Comparison of ENCODE assay signal across 15 cellular contexts in genomic region chr1:216186816-216187215, GRCh38.
DNase-seq lines count a peak whose midpoint lies in the region; ATAC-seq, FAIRE-seq and TF ChIP-seq lines count a peak whose summit lies in the region.
"Had no signal": no experiment of that assay in that cellular context is flagged by ENCODE, and none has a peak within 500 bp of the region (broad histone marks: within the 10 kb centered on the region; RNA-seq: fewer than 3 reads in every experiment).

No MANE protein-coding gene starts in this region.

- H3K4me3 ChIP-seq in aorta (ENCODE audit: low read length in 2 of 2) = no peak overlapping the region
- H3K4me3 ChIP-seq: ascending aorta; BLaER1 treated with 17β-estradiol and CSF1 and Interleukin-3, amounts not matched to agents 10 nM and 100 nM had no signal

- peaks cover 5% of the 10 kb centered on the region for H3K9me3 Mint-ChIP-seq in activated naive CD4-positive, alpha-beta T cell treated with anti-CD3 and anti-CD28 coated beads, Interleukin-2, amount 10 ng/mL, durations not matched to agents 7 days and 5 days
- H3K9me3 Mint-ChIP-seq: HFFc6 had no signal

- no peak for TF ChIP-seq CTCF in D721Med (IDR thresholded peaks at IDR 0.05; ENCODE audit: insufficient read depth, missing control alignments)

- no peaks in the 10 kb centered on the region for H3K36me3 Mint-ChIP-seq in activated naive CD4-positive, alpha-beta T cell treated with anti-CD3 and anti-CD28 coated beads, Interleukin-2, amount 10 ng/mL, durations not matched to agents 7 days and 5 days

- H3K27me3 Mint-ChIP-seq in activated naive CD4-positive, alpha-beta T cell treated with anti-CD3 and anti-CD28 coated beads, Interleukin-2, amount 10 ng/mL, durations not matched to agents 7 days and 5 days = no peaks in the 10 kb centered on the region
- H3K27me3 Mint-ChIP-seq: naive thymus-derived CD4-positive, alpha-beta T cell had no signal

- H3K4me3 Mint-ChIP-seq in activated naive CD4-positive, alpha-beta T cell treated with anti-CD3 and anti-CD28 coated beads, Interleukin-2, amount 10 ng/mL, durations not matched to agents 7 days and 5 days = no peak overlapping the region
- H3K4me3 Mint-ChIP-seq: activated CD8-positive, alpha-beta T cell treated with anti-CD3 and anti-CD28 coated beads, Interleukin-2, amount 10 ng/mL, durations not matched to agents 7 days and 5 days; HFFc6; naive thymus-derived CD4-positive, alpha-beta T cell had no signal

- 55 to 60% methylated on average over 2 of the region's 2 CpGs for WGBS in aorta, 2 donors

- no peaks in the 10 kb centered on the region for H3K9me3 ChIP-seq in aorta (ENCODE audit: control insufficient read depth, low read length)
- H3K9me3 ChIP-seq: ascending aorta; BLaER1 treated with 17β-estradiol and CSF1 and Interleukin-3, amounts not matched to agents 10 nM and 100 nM had no signal

- H3K4me1 Mint-ChIP-seq in activated naive CD4-positive, alpha-beta T cell treated with anti-CD3 and anti-CD28 coated beads, Interleukin-2, amount 10 ng/mL, durations not matched to agents 7 days and 5 days = no peaks in the 10 kb centered on the region
- H3K4me1 Mint-ChIP-seq: naive thymus-derived CD4-positive, alpha-beta T cell had no signal

- intact Hi-C loops in aorta (cut with DNase I) = no loop called here

- H3K36me3 ChIP-seq in aorta (ENCODE audit: control insufficient read depth in 1 of 2, insufficient read depth in 2 of 2, low read length in 1 of 2) = no peaks in the 10 kb centered on the region
- H3K36me3 ChIP-seq: ascending aorta; BLaER1 treated with 17β-estradiol and CSF1 and Interleukin-3, amounts not matched to agents 10 nM and 100 nM; WERI-Rb-1 had no signal

- H3K27ac ChIP-seq in aorta (ENCODE audit: low read depth in 1 of 2, low read length in 2 of 2) = no peak overlapping the region
- H3K27ac ChIP-seq: ascending aorta; BLaER1 treated with 17β-estradiol and CSF1 and Interleukin-3, amounts not matched to agents 10 nM and 100 nM; WERI-Rb-1 had no signal

- ATAC-seq in HG03432 (IDR thresholded peaks at IDR 0.05; ENCODE audit: unreplicated experiment) (peak; percentile 43), aorta (ENCODE audit: low FRiP score) (no peak)
- ATAC-seq: activated CD8-positive, alpha-beta T cell treated with anti-CD3 and anti-CD28 coated beads, Interleukin-2, amount 10 ng/mL, durations not matched to agents 7 days and 5 days; naive thymus-derived CD4-positive, alpha-beta T cell had no signal

- FAIRE-seq in D721Med (lab: Jason Lieb, UNC) = peak; percentile 85
- no peak for FAIRE-seq in RCC 7860 (lab: Jason Lieb, UNC)

- H3K4me1 ChIP-seq in aorta (ENCODE audit: control insufficient read depth in 1 of 2, insufficient read depth in 2 of 2, low read length in 2 of 2) = no peaks in the 10 kb centered on the region
- H3K4me1 ChIP-seq: BLaER1 treated with 17β-estradiol and CSF1 and Interleukin-3, amounts not matched to agents 10 nM and 100 nM had no signal

- CTCF ChIA-PET in activated naive CD4-positive, alpha-beta T cell treated with anti-CD3 and anti-CD28 coated beads, Interleukin-2, amount 10 ng/mL, durations not matched to agents 7 days and 5 days (lab: Charles Lee) = no interaction called here

- DNase-seq in D721Med (ENCODE audit: insufficient read length, low spot score) (no peak), RCC 7860 (ENCODE audit: low spot score) (peak; percentile 25), glomerular visceral epithelial cell (ENCODE audit: extremely low spot score) (peak; percentile 51), aorta (no peak), activated T-cell treated with anti-CD3 and anti-CD28 coated beads for 4 hours (no peak)
- no peak for DNase-seq in activated effector memory CD4-positive, alpha-beta T cell treated with Interleukin-2 at 50 U/mL for 16 hours
- no peak for DNase-seq in activated naive CD4-positive, alpha-beta T cell treated with anti-CD3 and anti-CD28 coated beads, Interleukin-2, amount 10 ng/mL, durations not matched to agents 7 days and 5 days
- DNase-seq: activated CD8-positive, alpha-beta T cell treated with anti-CD3 and anti-CD28 coated beads, Interleukin-2, amount 10 ng/mL, durations not matched to agents 7 days and 5 days; HFFc6; naive thymus-derived CD4-positive, alpha-beta T cell; NCI-H2107 had no signal

- no peaks in the 10 kb centered on the region for H3K27me3 ChIP-seq in aorta (ENCODE audit: control insufficient read depth in 1 of 2, insufficient read depth in 2 of 2, low read length in 1 of 2)
- H3K27me3 ChIP-seq: ascending aorta; BLaER1 treated with 17β-estradiol and CSF1 and Interleukin-3, amounts not matched to agents 10 nM and 100 nM had no signal

- H3K27ac Mint-ChIP-seq in activated naive CD4-positive, alpha-beta T cell treated with anti-CD3 and anti-CD28 coated beads, Interleukin-2, amount 10 ng/mL, durations not matched to agents 7 days and 5 days = no peak overlapping the region
- H3K27ac Mint-ChIP-seq: activated CD8-positive, alpha-beta T cell treated with anti-CD3 and anti-CD28 coated beads, Interleukin-2, amount 10 ng/mL, durations not matched to agents 7 days and 5 days; HFFc6; naive thymus-derived CD4-positive, alpha-beta T cell had no signal

Comparison
In these comparisons a context has a peak if more than half of its experiments do, and no peak if none do; other contexts are left out.
1. DNase-seq: peak in RCC 7860 (single experiment) and glomerular visceral epithelial cell (single experiment); none in D721Med (single experiment), activated effector memory CD4-positive, alpha-beta T cell treated with Interleukin-2 at 50 U/mL for 16 hours (single experiment), activated naive CD4-positive, alpha-beta T cell treated with anti-CD3 and anti-CD28 coated beads, Interleukin-2, amount 10 ng/mL, durations not matched to agents 7 days and 5 days (single experiment), aorta (0 of 2) and activated T-cell treated with anti-CD3 and anti-CD28 coated beads for 4 hours (single experiment).